11 cellular contexts compared by ENCODE assay signal in the genomic region with DNA sequence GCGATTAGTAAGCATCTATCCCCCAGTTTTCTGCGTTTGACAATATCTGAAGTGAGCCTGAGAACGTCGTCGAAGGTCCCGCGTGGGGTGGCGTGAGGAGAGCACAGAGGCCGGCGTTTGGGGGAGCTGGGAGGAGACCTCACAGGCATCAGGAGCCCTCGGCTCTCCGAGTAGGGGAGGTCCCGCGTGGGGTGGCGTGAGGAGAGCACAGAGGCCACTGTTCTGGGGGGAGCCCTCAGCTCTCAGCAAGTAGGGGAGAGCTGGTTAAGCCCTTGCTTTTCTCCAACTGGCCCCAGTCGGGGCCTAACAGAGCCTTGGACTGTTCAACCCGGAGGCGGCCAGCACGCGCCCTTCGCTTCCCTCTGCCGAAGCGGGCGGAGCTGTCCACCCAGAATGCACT.
"Had no signal": no experiment of that assay in that cellular context is flagged by ENCODE, and none has a peak within 500 bp of the region (broad histone marks: within the 10 kb centered on the region; RNA-seq: fewer than 3 reads in every experiment).

No MANE protein-coding gene starts in this region.

- H3K9me3 Mint-ChIP-seq: activated naive CD4-positive, alpha-beta T cell treated with anti-CD3 and anti-CD28 coated beads, Interleukin-2, amount 50 U/mL, for 72 hours; memory B cell; nephron; stimulated activated naive CD8-positive, alpha-beta T cell treated with anti-CD3 and anti-CD28 coated beads, Interleukin-15, amount 100 ng/mL, for 72 hours had no signal

- H3K36me3 ChIP-seq: breast epithelium had no signal

- H3K27me3 Mint-ChIP-seq: memory B cell had no signal

- H3K9me3 ChIP-seq: breast epithelium, esophagus muscularis mucosa, SK-N-SH had no signal

- DNase-seq: activated CD4-positive, alpha-beta T cell treated with anti-CD3 and anti-CD28 coated beads, Interleukin-2, amount 50 U/mL, for 4 hours; activated CD4-positive, CD25-positive, alpha-beta regulatory T cell; SK-N-SH; stimulated activated CD4-positive, alpha-beta T cell treated with anti-CD3 and anti-CD28 coated beads, Interleukin-15, amount 100 ng/mL, for 24 hours; stimulated activated CD4-positive, alpha-beta T cell treated with anti-CD3 and anti-CD28 coated beads, Interleukin-4, amount 100 ng/mL, for 24 hours; stimulated activated naive CD8-positive, alpha-beta T cell treated with anti-CD3 and anti-CD28 coated beads, Interleukin-15, amount 100 ng/mL, for 72 hours had no signal

- H3K4me3 Mint-ChIP-seq: memory B cell; nephron; stimulated activated naive CD8-positive, alpha-beta T cell treated with anti-CD3 and anti-CD28 coated beads, Interleukin-15, amount 100 ng/mL, for 72 hours had no signal

- ATAC-seq: activated naive CD4-positive, alpha-beta T cell treated with anti-CD3 and anti-CD28 coated beads, Interleukin-2, amount 50 U/mL, for 72 hours; stimulated activated naive CD8-positive, alpha-beta T cell treated with anti-CD3 and anti-CD28 coated beads, Interleukin-15, amount 100 ng/mL, for 72 hours had no signal

- H3K27me3 ChIP-seq: breast epithelium had no signal

- H3K27ac Mint-ChIP-seq: memory B cell had no signal

- H3K4me3 ChIP-seq: breast epithelium, esophagus muscularis mucosa had no signal

- H3K27ac ChIP-seq: esophagus muscularis mucosa had no signal
